13 cellular contexts compared by ENCODE assay signal in the genomic region with DNA sequence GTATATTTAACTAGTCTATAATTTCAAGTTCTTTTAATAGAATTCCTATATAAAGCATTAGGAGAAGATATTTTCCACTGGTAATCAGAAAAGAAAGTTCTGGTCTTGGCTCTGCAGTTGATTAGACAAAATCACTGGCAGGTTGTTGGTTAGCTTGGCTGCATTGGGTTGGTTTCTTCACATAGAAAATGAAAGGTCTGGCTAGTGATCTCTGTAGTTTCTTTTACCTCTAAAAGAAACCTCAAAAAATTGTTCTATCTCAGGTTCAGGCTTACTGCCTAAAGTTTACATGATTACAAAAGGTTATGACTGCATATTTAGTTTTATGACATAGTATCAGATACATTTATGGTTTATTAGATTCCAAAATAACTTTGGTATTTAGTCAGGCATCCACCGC.
A peak's percentile ranks its signal among the peaks of the same experiment; 100 is the strongest.
DNase-seq lines count a peak whose midpoint lies in the region; ATAC-seq, FAIRE-seq and TF ChIP-seq lines count a peak whose summit lies in the region.
"Had no signal": no experiment of that assay in that cellular context is flagged by ENCODE, and none has a peak within 500 bp of the region (broad histone marks: within the 10 kb centered on the region; RNA-seq: fewer than 3 reads in every experiment).

No MANE protein-coding gene starts in this region.

- H3K36me3 ChIP-seq in keratinocyte (ENCODE audit: control insufficient read depth in 2 of 2, extremely low read depth in 1 of 2, insufficient read depth in 2 of 2, low read length in 2 of 2), result no peaks in the 10 kb centered on the region

- no peaks in the 10 kb centered on the region for H3K9me3 Mint-ChIP-seq in progenitor cell of endocrine pancreas (ENCODE audit: low read depth)

- H3K27ac ChIP-seq in keratinocyte (ENCODE audit: control insufficient read depth, insufficient read depth, low read length), result peak overlapping the region; percentile 85
- H3K27ac ChIP-seq: coronary artery had no signal

- TF ChIP-seq CTCF in keratinocyte (optimal IDR thresholded peaks at IDR 0.05 in 1 of 3, IDR thresholded peaks at IDR 0.05 in 1 of 3, conservative IDR thresholded peaks at IDR 0.05 in 1 of 3; ENCODE audit: extremely low read depth in 1 of 3, insufficient read depth in 2 of 3, low read length in 3 of 3) (no peak), progenitor cell of endocrine pancreas (IDR thresholded peaks at IDR 0.05; ENCODE audit: unreplicated experiment) (no peak)

- no peak overlapping the region for H3K9ac ChIP-seq in keratinocyte (ENCODE audit: control insufficient read depth, extremely low read depth, insufficient read depth, low read length)

- no peaks in the 10 kb centered on the region for H4K20me1 ChIP-seq in keratinocyte (ENCODE audit: control insufficient read depth, extremely low read depth, insufficient read depth, low read length)

- H3K36me3 Mint-ChIP-seq in progenitor cell of endocrine pancreas (ENCODE audit: insufficient read depth), result peaks cover 14% of the 10 kb centered on the region

- H3K79me2 ChIP-seq in keratinocyte (ENCODE audit: control insufficient read depth, insufficient read depth, low read length), result no peaks in the 10 kb centered on the region

- no peaks in the 10 kb centered on the region for H3K9me3 ChIP-seq in keratinocyte (ENCODE audit: control insufficient read depth, low read depth, low read length)

- H2AFZ ChIP-seq in keratinocyte (ENCODE audit: control insufficient read depth, low read length), result no peak overlapping the region

- ATAC-seq in GM18873 (IDR thresholded peaks at IDR 0.05; ENCODE audit: low FRiP score, unreplicated experiment) (peak; percentile 68), GM21737 (IDR thresholded peaks at IDR 0.05; ENCODE audit: unreplicated experiment) (peak; percentile 61), HG03342 (IDR thresholded peaks at IDR 0.05; ENCODE audit: unreplicated experiment) (peak; percentile 47)

- H3K9me1 ChIP-seq in keratinocyte (ENCODE audit: control insufficient read depth, extremely low read depth, insufficient read depth, low read length), result no peaks in the 10 kb centered on the region

- no peak for DNase-seq in keratinocyte (ENCODE audit: low read depth, low spot score)
- no peak for DNase-seq in effector CD4-positive, alpha-beta T cell
- no peak for DNase-seq in progenitor cell of endocrine pancreas (ENCODE audit: low spot score, unreplicated experiment)
- DNase-seq in stimulated activated CD4-positive, alpha-beta T cell treated with anti-CD3 and anti-CD28 coated beads, Interleukin-2, amount 100 ng/mL, for 24 hours, result no peak
- DNase-seq: activated CD4-positive, CD25-positive, alpha-beta regulatory T cell treated with anti-CD3 and anti-CD28 coated beads, Interleukin-2, amount 50 U/mL, for 72 hours; activated naive CD4-positive, alpha-beta T cell; NCI-H69 had no signal

- H3K4me2 ChIP-seq in keratinocyte (ENCODE audit: control insufficient read depth, extremely low read depth, insufficient read depth, low read depth, low read length), result no peak overlapping the region

- FAIRE-seq in keratinocyte (lab: Jason Lieb, UNC), result peak; percentile 48
- FAIRE-seq: HTR-8/SVneo had no signal

- dilution Hi-C loops in keratinocyte (cut with MboI; ENCODE audit: extremely low pct_ligation_motif_present, low sequenced_read_pairs), result no loop called here

- H3K4me3 ChIP-seq in keratinocyte (ENCODE audit: control insufficient read depth in 2 of 3, extremely low read depth in 1 of 3, insufficient read depth in 2 of 3, low read depth in 1 of 3, low read length in 3 of 3), result no peak overlapping the region
- H3K4me3 ChIP-seq: coronary artery had no signal

- H3K27me3 Mint-ChIP-seq in progenitor cell of endocrine pancreas, result no peaks in the 10 kb centered on the region

- peaks cover 1% of the 10 kb centered on the region for H3K4me1 Mint-ChIP-seq in progenitor cell of endocrine pancreas (ENCODE audit: low read depth)

- no peaks in the 10 kb centered on the region for H3K27me3 ChIP-seq in keratinocyte (ENCODE audit: control insufficient read depth, extremely low read depth, insufficient read depth, low read length)

- no peak overlapping the region for H3K4me3 Mint-ChIP-seq in progenitor cell of endocrine pancreas (ENCODE audit: low read depth)
- H3K4me3 Mint-ChIP-seq: neural crest cell had no signal

- no peak overlapping the region for H3K27ac Mint-ChIP-seq in progenitor cell of endocrine pancreas

- H3K4me1 ChIP-seq in keratinocyte (ENCODE audit: control insufficient read depth, extremely low read depth, insufficient read depth, low read length), result peaks cover 16% of the 10 kb centered on the region
